ENCODE assay signal across 8 cellular contexts in genomic region chr6:166997768-166998255, GRCh38. TPM values are rescaled to one million over a fixed set of nuclear protein-coding genes. Genes with fewer than 3 reads are reported as not detected.
A peak's percentile ranks its signal among the peaks of the same experiment; 100 is the strongest.
DNase-seq lines count a peak whose midpoint lies in the region; ATAC-seq and TF ChIP-seq lines count a peak whose summit lies in the region.

No MANE protein-coding gene starts in this region.

- H3K27me3 ChIP-seq in iPS-18a (ENCODE audit: control insufficient read depth, insufficient read depth, low read length) (no peaks in the 10 kb centered on the region), skeletal muscle satellite cell (ENCODE audit: control insufficient read depth, insufficient read depth, low read length) (no peaks in the 10 kb centered on the region)

- in situ Hi-C loops in astrocyte of the spinal cord (cut with HindIII; ENCODE audit: low sequenced_read_pairs), result no loop called here

- peak; percentile 73 for TF ChIP-seq CTCF in astrocyte of the spinal cord (IDR thresholded peaks at IDR 0.05; ENCODE audit: low read depth, low read length)

- H3K4me2 ChIP-seq in skeletal muscle satellite cell (ENCODE audit: low read length), result peak overlapping the region; percentile 88

- peaks cover 25% of the 10 kb centered on the region for H3K36me3 ChIP-seq in iPS-18a (ENCODE audit: control insufficient read depth, low read depth, low read length)
- no peaks in the 10 kb centered on the region for H3K36me3 ChIP-seq in skeletal muscle satellite cell (ENCODE audit: insufficient read depth, low read length)

- ATAC-seq in GM21576 (IDR thresholded peaks at IDR 0.05; ENCODE audit: unreplicated experiment), result peak; percentile 31

- DNase-seq in DMS153 (lab: John Stamatoyannopoulos, UW) (peak; percentile 18), LHCN-M2 (ENCODE audit: low read depth) (peak; percentile 73), T-helper 1 cell (peak in 4 of 5 donors; percentile 15 to 62 (median 28)), astrocyte of the spinal cord (ENCODE audit: low read depth, low spot score) (peak; percentile 69), NCI-H1694 treated with DMSO at 0.1 percent for 48 hours (lab: John Stamatoyannopoulos, UW) (no peak)

- H3K4me3 ChIP-seq in astrocyte of the spinal cord (ENCODE audit: low read depth, low read length), result peak overlapping the region; percentile 77
- H3K4me3 ChIP-seq in iPS-18a (ENCODE audit: low read length), result peak overlapping the region; percentile 81
- H3K4me3 ChIP-seq in skeletal muscle satellite cell (ENCODE audit: low read length), result peak overlapping the region; percentile 97

- H3K9me3 ChIP-seq in iPS-18a (ENCODE audit: control insufficient read depth, low read depth, low read length) (no peaks in the 10 kb centered on the region), skeletal muscle satellite cell (replicated peaks; ENCODE audit: low read length) (no peaks in the 10 kb centered on the region)

- no peak overlapping the region for H3K27ac ChIP-seq in iPS-18a (ENCODE audit: low read length)

- H3K9ac ChIP-seq in iPS-18a (ENCODE audit: low read length), result no peak overlapping the region
- H3K9ac ChIP-seq in skeletal muscle satellite cell (ENCODE audit: low read depth, low read length), result peak overlapping the region; percentile 85

- H3K4me1 ChIP-seq in iPS-18a (ENCODE audit: control insufficient read depth, low read depth, low read length) (peaks cover 8% of the 10 kb centered on the region), skeletal muscle satellite cell (ENCODE audit: control insufficient read depth, insufficient read depth, low read length) (peaks cover 19% of the 10 kb centered on the region)

RNA-seq across cellular contexts. Expression of gene CEP43, which starts 1.4 kb away (rescaled TPM):
- 24.2 and 24.7 TPM in 2 replicates for total RNA-seq in LHCN-M2 (2014; rRNA removed)
- 8.6 TPM for polyA plus RNA-seq in LHCN-M2 (2012)
- total RNA-seq in skeletal muscle satellite cell (2012; rRNA removed), result 13.9 and 14.4 TPM in 2 replicates

RNA-seq across cellular contexts. Expression of gene RNASET2, which starts 41.5 kb away (rescaled TPM):
- 15.1 and 16.2 TPM in 2 replicates for total RNA-seq in LHCN-M2 (2014; rRNA removed)
- 10.1 TPM for polyA plus RNA-seq in LHCN-M2 (2012)
- total RNA-seq in skeletal muscle satellite cell (2012; rRNA removed), result 10.5 and 28.1 TPM in 2 replicates
